Comparison of ENCODE assay signal across 19 cellular contexts in the genomic region with DNA sequence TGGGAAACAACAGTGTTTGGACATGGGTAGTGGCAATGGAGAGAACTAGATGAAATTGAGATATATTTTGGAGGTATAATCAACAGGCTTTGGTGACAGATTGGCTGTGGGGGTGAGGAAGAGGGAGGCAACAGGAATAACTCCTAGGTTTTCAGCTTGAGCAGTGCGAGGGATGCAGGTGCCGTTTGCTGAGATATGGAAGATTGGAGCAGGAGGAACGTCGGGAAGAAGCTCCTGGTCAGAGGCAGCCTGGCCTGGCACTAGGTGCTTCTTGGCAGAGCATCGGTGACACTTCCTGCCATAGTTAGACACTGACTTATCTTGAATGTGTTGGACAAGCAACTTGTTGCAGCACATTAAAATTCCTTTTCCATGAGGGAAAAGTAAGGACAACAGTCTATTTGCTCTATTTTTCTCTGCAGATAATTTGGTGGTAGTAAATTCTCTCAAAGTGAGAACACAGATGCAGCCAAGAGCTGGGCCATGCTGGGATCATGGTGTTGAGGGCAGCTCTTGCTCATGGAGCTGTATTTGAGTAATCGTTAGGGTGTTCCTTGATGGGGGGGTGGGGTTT.
"Had no signal": no experiment of that assay in that cellular context is flagged by ENCODE, and none has a peak within 500 bp of the region (broad histone marks: within the 10 kb centered on the region; RNA-seq: fewer than 3 reads in every experiment).

No MANE protein-coding gene starts in this region.

- H3K4me1 ChIP-seq: psoas muscle had no signal

- H3K27ac Mint-ChIP-seq: activated CD4-positive, alpha-beta T cell treated with anti-CD3 and anti-CD28 coated beads for 36 hours; activated CD8-positive, alpha-beta T cell treated with anti-CD3 and anti-CD28 coated beads, Interleukin-2, amount 10 ng/mL, durations not matched to agents 7 days and 5 days; dendritic cell treated with granulocyte-macrophage colony-stimulating factor and Interleukin-4, amounts not matched to agents 40 ng/mL and 50 ng/mL, for 4 days; endodermal cell; memory B cell; natural killer cell treated with Interleukin-12 subunit alpha and Interleukin-12 subunit beta and Interleukin-15 and Interleukin-18, amount 100 ng/mL, for 72 hours had no signal

- H3K27me3 ChIP-seq: sigmoid colon, upper lobe of left lung had no signal

- H3K27ac ChIP-seq: psoas muscle, upper lobe of left lung, VCaP had no signal

- H3K36me3 ChIP-seq: sigmoid colon, upper lobe of left lung had no signal

- DNase-seq: activated CD4-positive, alpha-beta T cell treated with anti-CD3 and anti-CD28 coated beads for 36 hours; activated CD8-positive, alpha-beta memory T cell treated with anti-CD3 and anti-CD28 coated beads, Interleukin-2, amount 50 U/mL, for 48 hours; activated naive CD4-positive, alpha-beta T cell; endodermal cell; glutamatergic neuron; immature natural killer cell; nucleus accumbens; psoas muscle; sigmoid colon; stimulated activated CD4-positive, alpha-beta T cell treated with anti-CD3 and anti-CD28 coated beads, Interleukin-2, amount 100 ng/mL, for 24 hours; stimulated activated naive CD4-positive, alpha-beta T cell; SW 1271; T1000; upper lobe of left lung had no signal

- H3K9me3 ChIP-seq: psoas muscle, sigmoid colon, upper lobe of left lung had no signal

- H3K4me3 Mint-ChIP-seq: activated CD4-positive, alpha-beta T cell treated with anti-CD3 and anti-CD28 coated beads for 36 hours; activated CD8-positive, alpha-beta T cell treated with anti-CD3 and anti-CD28 coated beads, Interleukin-2, amount 10 ng/mL, durations not matched to agents 7 days and 5 days; dendritic cell treated with granulocyte-macrophage colony-stimulating factor and Interleukin-4, amounts not matched to agents 40 ng/mL and 50 ng/mL, for 4 days; endodermal cell; immature natural killer cell; memory B cell; natural killer cell treated with Interleukin-12 subunit alpha and Interleukin-12 subunit beta and Interleukin-15 and Interleukin-18, amount 100 ng/mL, for 72 hours had no signal

- H3K9me3 Mint-ChIP-seq: dendritic cell treated with granulocyte-macrophage colony-stimulating factor and Interleukin-4, amounts not matched to agents 40 ng/mL and 50 ng/mL, for 4 days; endodermal cell; immature natural killer cell; memory B cell; natural killer cell treated with Interleukin-12 subunit alpha and Interleukin-12 subunit beta and Interleukin-15 and Interleukin-18, amount 100 ng/mL, for 72 hours had no signal

- H3K27me3 Mint-ChIP-seq: activated CD4-positive, alpha-beta T cell treated with anti-CD3 and anti-CD28 coated beads for 36 hours; natural killer cell treated with Interleukin-12 subunit alpha and Interleukin-12 subunit beta and Interleukin-15 and Interleukin-18, amount 100 ng/mL, for 72 hours had no signal

- H3K36me3 Mint-ChIP-seq: memory B cell; natural killer cell treated with Interleukin-12 subunit alpha and Interleukin-12 subunit beta and Interleukin-15 and Interleukin-18, amount 100 ng/mL, for 72 hours had no signal

- H3K4me3 ChIP-seq: psoas muscle, sigmoid colon, upper lobe of left lung had no signal

- ATAC-seq: activated CD4-positive, alpha-beta T cell treated with anti-CD3 and anti-CD28 coated beads for 36 hours; activated CD8-positive, alpha-beta T cell treated with anti-CD3 and anti-CD28 coated beads, Interleukin-2, amount 10 ng/mL, durations not matched to agents 7 days and 5 days; natural killer cell treated with Interleukin-12 subunit alpha and Interleukin-12 subunit beta and Interleukin-15 and Interleukin-18, amount 100 ng/mL, for 72 hours had no signal
